Comparison of ENCODE assay signal across 25 cellular contexts in genomic region chr19:455031-455705, GRCh38. TPM values are rescaled to one million over a fixed set of nuclear protein-coding genes. Genes with fewer than 3 reads are reported as not detected.
"Had no signal": no experiment of that assay in that cellular context is flagged by ENCODE, and none has a peak within 500 bp of the region (broad histone marks: within the 10 kb centered on the region; RNA-seq: fewer than 3 reads in every experiment).

No MANE protein-coding gene starts in this region.

- H3K4me1 ChIP-seq: foreskin keratinocyte, parathyroid adenoma had no signal

- H3K4me3 Mint-ChIP-seq: memory B cell; nephron; stimulated activated naive B cell treated with anti-CD40 and anti-IgM and Interleukin-4, amounts not matched to agents 10 μg/mL and 1 μg/mL and 100 μg/mL, for 72 hours; stimulated activated naive CD8-positive, alpha-beta T cell treated with anti-CD3 and anti-CD28 coated beads, Interleukin-15, Interleukin-2, amounts not matched to agents 100 ng/mL and 50 ng/mL, for 24 hours had no signal

- ATAC-seq: foreskin keratinocyte; gastroesophageal sphincter; heart left ventricle; left lobe of liver; stimulated activated naive B cell treated with anti-CD40 and anti-IgM and Interleukin-4, amounts not matched to agents 10 μg/mL and 1 μg/mL and 100 μg/mL, for 72 hours had no signal

- H3K79me2 ChIP-seq: parathyroid adenoma had no signal

- H3K4me3 ChIP-seq: coronary artery, esophagus muscularis mucosa, gastroesophageal sphincter, heart left ventricle, hepatocyte, lung, skin epidermis, spleen, thoracic aorta, tibial nerve, upper lobe of left lung had no signal

- H2AFZ ChIP-seq: hepatocyte, parathyroid adenoma had no signal

- H3K9me3 Mint-ChIP-seq: nephron; stimulated activated naive CD8-positive, alpha-beta T cell treated with anti-CD3 and anti-CD28 coated beads, Interleukin-15, Interleukin-2, amounts not matched to agents 100 ng/mL and 50 ng/mL, for 24 hours had no signal

- H3K27ac Mint-ChIP-seq: memory B cell; nephron; progenitor cell of endocrine pancreas; stimulated activated naive B cell treated with anti-CD40 and anti-IgM and Interleukin-4, amounts not matched to agents 10 μg/mL and 1 μg/mL and 100 μg/mL, for 72 hours; stimulated activated naive CD8-positive, alpha-beta T cell treated with anti-CD3 and anti-CD28 coated beads, Interleukin-15, Interleukin-2, amounts not matched to agents 100 ng/mL and 50 ng/mL, for 24 hours had no signal

- H3K4me2 ChIP-seq: hepatocyte had no signal

- H3K27ac ChIP-seq: coronary artery, esophagus muscularis mucosa, foreskin keratinocyte, gastroesophageal sphincter, heart left ventricle, hepatocyte, neutrophil, parathyroid adenoma, skin epidermis, spleen, thoracic aorta, tibial nerve, upper lobe of left lung had no signal

- H3K36me3 Mint-ChIP-seq: memory B cell; stimulated activated naive B cell treated with anti-CD40 and anti-IgM and Interleukin-4, amounts not matched to agents 10 μg/mL and 1 μg/mL and 100 μg/mL, for 72 hours had no signal

- H3K36me3 ChIP-seq: gastroesophageal sphincter, heart left ventricle, neutrophil, spleen, thoracic aorta, tibial nerve had no signal

- H3K9me3 ChIP-seq: esophagus muscularis mucosa, gastroesophageal sphincter, heart left ventricle, neutrophil, thoracic aorta, tibial nerve, upper lobe of left lung had no signal

- H3K27me3 Mint-ChIP-seq: progenitor cell of endocrine pancreas had no signal

- H3K27me3 ChIP-seq: gastroesophageal sphincter, hepatocyte had no signal

- DNase-seq: dermis blood vessel endothelial cell; effector memory CD4-positive, alpha-beta T cell; foreskin keratinocyte; kidney; spleen; stimulated activated CD4-positive, alpha-beta T cell treated with anti-CD3 and anti-CD28 coated beads, Interleukin-4, amount 100 ng/mL, for 4 hours; stimulated activated naive B cell treated with anti-CD40 and anti-IgM and Interleukin-4, amounts not matched to agents 10 μg/mL and 1 μg/mL and 100 μg/mL, for 72 hours had no signal

- H3K4me1 Mint-ChIP-seq: memory B cell; stimulated activated naive B cell treated with anti-CD40 and anti-IgM and Interleukin-4, amounts not matched to agents 10 μg/mL and 1 μg/mL and 100 μg/mL, for 72 hours had no signal

RNA-seq across cellular contexts. Expression of gene MADCAM1, which starts 41.1 kb away (rescaled TPM):
- total RNA-seq: mononuclear cell had no signal

RNA-seq across cellular contexts. Expression of gene C2CD4C, which starts 46.2 kb away (rescaled TPM):
- total RNA-seq: mononuclear cell had no signal
